In the genomic region with DNA sequence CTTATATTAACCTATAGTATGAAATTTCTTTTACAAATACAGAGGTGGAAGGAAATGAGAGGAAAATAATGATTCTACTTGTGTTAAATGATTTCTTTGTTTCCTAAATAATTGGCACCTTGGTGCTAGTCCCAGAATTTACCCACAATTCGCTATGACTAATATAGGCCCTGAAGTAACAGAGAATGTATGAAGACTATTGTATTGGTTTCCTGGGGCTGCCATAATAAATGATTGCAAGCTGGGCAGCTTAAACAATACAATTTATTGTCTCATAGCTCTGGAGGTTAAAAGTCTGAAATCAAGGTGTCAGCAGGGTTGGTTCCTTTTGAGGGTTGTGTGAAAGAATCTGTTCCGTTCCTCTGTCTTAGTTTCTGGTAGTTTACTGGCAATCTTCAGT, we compare ENCODE assay signal across 28 cellular contexts.
"Had no signal": no experiment of that assay in that cellular context is flagged by ENCODE, and none has a peak within 500 bp of the region (broad histone marks: within the 10 kb centered on the region; RNA-seq: fewer than 3 reads in every experiment).

No MANE protein-coding gene starts in this region.

- H3K4me1 ChIP-seq: psoas muscle, spleen, tibial nerve had no signal

- FAIRE-seq: pancreas had no signal

- H3K4me3 Mint-ChIP-seq: activated CD4-positive, alpha-beta memory T cell treated with anti-CD3 and anti-CD28 coated beads for 36 hours; activated naive CD4-positive, alpha-beta T cell treated with anti-CD3 and anti-CD28 coated beads, Interleukin-2, amount 50 U/mL, for 24 hours; activated naive CD8-positive, alpha-beta T cell treated with anti-CD3 and anti-CD28 coated beads, Interleukin-2, amount 50 U/mL, for 24 hours; effector memory CD8-positive, alpha-beta T cell; immature natural killer cell; memory B cell; naive thymus-derived CD8-positive, alpha-beta T cell; neural crest cell; T-helper 17 cell had no signal

- ATAC-seq: activated CD4-positive, CD25-positive, alpha-beta regulatory T cell treated with anti-CD3 and anti-CD28 coated beads, Interleukin-2, amount 50 U/mL, for 24 hours; activated naive CD8-positive, alpha-beta T cell treated with anti-CD3 and anti-CD28 coated beads, Interleukin-2, amount 50 U/mL, for 24 hours; effector memory CD8-positive, alpha-beta T cell; left colon; naive thymus-derived CD8-positive, alpha-beta T cell; psoas muscle; right cardiac atrium; T-helper 17 cell had no signal

- H3K4me1 Mint-ChIP-seq: activated naive CD4-positive, alpha-beta T cell treated with anti-CD3 and anti-CD28 coated beads, Interleukin-2, amount 50 U/mL, for 24 hours; activated naive CD8-positive, alpha-beta T cell treated with anti-CD3 and anti-CD28 coated beads, Interleukin-2, amount 50 U/mL, for 24 hours; immature natural killer cell; memory B cell; naive thymus-derived CD8-positive, alpha-beta T cell had no signal

- H3K27me3 Mint-ChIP-seq: activated CD4-positive, alpha-beta memory T cell treated with anti-CD3 and anti-CD28 coated beads for 36 hours; activated naive CD4-positive, alpha-beta T cell treated with anti-CD3 and anti-CD28 coated beads, Interleukin-2, amount 50 U/mL, for 24 hours; T-helper 17 cell had no signal

- H3K27me3 ChIP-seq: pancreas, spleen, tibial nerve had no signal

- H3K27ac ChIP-seq: coronary artery, psoas muscle, spleen, tibial nerve, WERI-Rb-1 had no signal

- H3K36me3 Mint-ChIP-seq: activated CD4-positive, alpha-beta memory T cell treated with anti-CD3 and anti-CD28 coated beads for 36 hours had no signal

- H3K9me3 Mint-ChIP-seq: activated CD4-positive, alpha-beta memory T cell treated with anti-CD3 and anti-CD28 coated beads for 36 hours; immature natural killer cell had no signal

- H3K36me3 ChIP-seq: pancreas, spleen, tibial nerve, WERI-Rb-1 had no signal

- DNase-seq: activated CD4-positive, alpha-beta T cell treated with anti-CD3 and anti-CD28 coated beads for 48 hours; activated naive CD8-positive, alpha-beta T cell treated with anti-CD3 and anti-CD28 coated beads, Interleukin-2, amount 50 U/mL, for 24 hours; activated T-cell treated with anti-CD3 and anti-CD28 coated beads, Interleukin-2, amount 50 U/mL, for 48 hours; amygdala; effector memory CD8-positive, alpha-beta T cell; head of caudate nucleus; hypothalamus; immature natural killer cell; kidney; left colon; naive thymus-derived CD8-positive, alpha-beta T cell; nucleus accumbens; pancreas; psoas muscle; right cardiac atrium; spleen; stimulated activated naive CD4-positive, alpha-beta T cell treated with Interleukin-2 at 50 U/mL for 16 hours; T-helper 17 cell; T1000; WERI-Rb-1 had no signal

- H3K9me3 ChIP-seq: pancreas, psoas muscle had no signal

- H3K27ac Mint-ChIP-seq: activated CD4-positive, alpha-beta memory T cell treated with anti-CD3 and anti-CD28 coated beads for 36 hours; activated naive CD4-positive, alpha-beta T cell treated with anti-CD3 and anti-CD28 coated beads, Interleukin-2, amount 50 U/mL, for 24 hours; activated naive CD8-positive, alpha-beta T cell treated with anti-CD3 and anti-CD28 coated beads, Interleukin-2, amount 50 U/mL, for 24 hours; activated T-helper 2 cell treated with anti-CD3 and anti-CD28 coated beads, Interferon-gamma antibody, Interleukin-2, Interleukin-4, amounts not matched to agents 10 μg/mL and 5 μg/mL and 100 μg/mL, durations not matched to agents 14 hours and 24 hours and 36 hours; effector memory CD8-positive, alpha-beta T cell; immature natural killer cell; memory B cell; naive thymus-derived CD8-positive, alpha-beta T cell; T-helper 17 cell had no signal

- H3K4me3 ChIP-seq: coronary artery, pancreas, psoas muscle, spleen, tibial nerve had no signal
